ENCODE assay signal across 8 cellular contexts in genomic region chr1:56516539-56517252, GRCh38.
DNase-seq lines count a peak whose midpoint lies in the region; ATAC-seq and TF ChIP-seq lines count a peak whose summit lies in the region.

No MANE protein-coding gene starts in this region.

- H3K27me3 ChIP-seq in breast epithelium (no peaks in the 10 kb centered on the region), HAP-1 (ENCODE audit: low read depth) (no peaks in the 10 kb centered on the region)
- H3K27me3 ChIP-seq in CD8-positive, alpha-beta memory T cell (ENCODE audit: insufficient read depth, low read length, poor library complexity, severe bottlenecking), result no peaks in the 10 kb centered on the region

- TF ChIP-seq POLR2A in breast epithelium (IDR thresholded peaks at IDR 0.05), result no peak

- no peak overlapping the region for H3K27ac Mint-ChIP-seq in memory B cell
- no peak overlapping the region for H3K27ac Mint-ChIP-seq in CD8-positive, alpha-beta memory T cell

- DNase-seq in GM10248 (ENCODE audit: extremely low spot score) (peak; percentile 44), H4 (ENCODE audit: low spot score) (peak; percentile 27), LHCN-M2 (ENCODE audit: low read depth) (peak; percentile 20), breast epithelium (ENCODE audit: low spot score in 2 of 2) (peak in 1 of 2 donors; percentile 37), memory B cell (ENCODE audit: low spot score in 2 of 2) (peak; percentile 14 to 18), HAP-1 (ENCODE audit: low spot score in 2 of 2) (no peak), middle frontal gyrus (ENCODE audit: extremely low spot score, low spot score) (no peak)
- DNase-seq in CD8-positive, alpha-beta memory T cell, result no peak

- peaks cover 0 to 13% of the 10 kb centered on the region in 2 donors for H3K4me1 ChIP-seq in breast epithelium
- no peaks in the 10 kb centered on the region for H3K4me1 ChIP-seq in CD8-positive, alpha-beta memory T cell (ENCODE audit: insufficient read depth, low read length)
- no peaks in the 10 kb centered on the region for H3K4me1 ChIP-seq in HAP-1

- peak overlapping the region; percentile 80 to 88 for H3K27ac ChIP-seq in breast epithelium
- no peak overlapping the region for H3K27ac ChIP-seq in CD8-positive, alpha-beta memory T cell (ENCODE audit: low read depth, low read length)

- H3K4me1 Mint-ChIP-seq in memory B cell, result peaks cover 24% of the 10 kb centered on the region
- no peaks in the 10 kb centered on the region for H3K4me1 Mint-ChIP-seq in CD8-positive, alpha-beta memory T cell

- ATAC-seq in memory B cell (ENCODE audit: low read depth), result peak; percentile 89

- POLR2A ChIA-PET in GM10248 (lab: Yijun Ruan, JAX), result interaction anchor here (0.6 kb wide), 1 partner anchor 949 kb away, joined by 3 read pairs; no protein-coding TSS in a partner anchor
- POLR2A ChIA-PET in CD8-positive, alpha-beta memory T cell (lab: Charles Lee), result no interaction called here

- no peaks in the 10 kb centered on the region for H3K9me3 Mint-ChIP-seq in memory B cell
- peaks cover 0 to 1% (median 0%) of the 10 kb centered on the region in 5 donors for H3K9me3 Mint-ChIP-seq in CD8-positive, alpha-beta memory T cell

- no peaks in the 10 kb centered on the region for H3K36me3 ChIP-seq in breast epithelium
- no peaks in the 10 kb centered on the region for H3K36me3 ChIP-seq in CD8-positive, alpha-beta memory T cell (ENCODE audit: insufficient read depth, low read length)
- H3K36me3 ChIP-seq in HAP-1 (replicated peaks), result no peaks in the 10 kb centered on the region

- in situ Hi-C loops in HAP-1 (cut with MboI; ENCODE audit: low sequenced_read_pairs), result no loop called here

- no peaks in the 10 kb centered on the region for H3K27me3 Mint-ChIP-seq in memory B cell
- H3K27me3 Mint-ChIP-seq in CD8-positive, alpha-beta memory T cell, result no peaks in the 10 kb centered on the region

- H3K9me3 ChIP-seq in breast epithelium, result no peaks in the 10 kb centered on the region
- no peaks in the 10 kb centered on the region for H3K9me3 ChIP-seq in CD8-positive, alpha-beta memory T cell (ENCODE audit: low read length)
- no peaks in the 10 kb centered on the region for H3K9me3 ChIP-seq in HAP-1

- intact Hi-C loops in breast epithelium (cut with DNase I; ENCODE audit: low total_unique reads), result no loop called here

- H3K4me3 Mint-ChIP-seq in memory B cell, result peak overlapping the region; percentile 43
- H3K4me3 Mint-ChIP-seq in CD8-positive, alpha-beta memory T cell, result no peak overlapping the region

- CTCF ChIA-PET in GM10248 (lab: Yijun Ruan, JAX), result interaction anchor here (0.8 to 2.3 kb wide), 3 partner anchors 9 to 55 kb away, joined by 3 to 5 read pairs (median 3); no protein-coding TSS in a partner anchor
- CTCF ChIA-PET in CD8-positive, alpha-beta memory T cell (lab: Charles Lee), result no interaction called here

- H3K36me3 Mint-ChIP-seq in memory B cell, result peaks cover 4% of the 10 kb centered on the region
- no peaks in the 10 kb centered on the region for H3K36me3 Mint-ChIP-seq in CD8-positive, alpha-beta memory T cell

- H3K4me3 ChIP-seq in breast epithelium (no peak overlapping the region), HAP-1 (no peak overlapping the region)
- no peak overlapping the region for H3K4me3 ChIP-seq in CD8-positive, alpha-beta memory T cell (ENCODE audit: low read length)

- no peak for TF ChIP-seq CTCF in GM10248 (IDR thresholded peaks at IDR 0.05; ENCODE audit: control extremely low read depth, extremely low read depth, low read depth, missing control alignments)
- no peak for TF ChIP-seq CTCF in breast epithelium (IDR thresholded peaks at IDR 0.05)

Comparison
In these comparisons a context has a peak if more than half of its experiments do, and no peak if none do; other contexts are left out.
1. DNase-seq: peak in GM10248 (single experiment), H4 (single experiment), LHCN-M2 (single experiment) and memory B cell (2 of 2); none in CD8-positive, alpha-beta memory T cell (0 of 5), HAP-1 (0 of 2) and middle frontal gyrus (single experiment).